29 cellular contexts compared by ENCODE assay signal in the genomic region with DNA sequence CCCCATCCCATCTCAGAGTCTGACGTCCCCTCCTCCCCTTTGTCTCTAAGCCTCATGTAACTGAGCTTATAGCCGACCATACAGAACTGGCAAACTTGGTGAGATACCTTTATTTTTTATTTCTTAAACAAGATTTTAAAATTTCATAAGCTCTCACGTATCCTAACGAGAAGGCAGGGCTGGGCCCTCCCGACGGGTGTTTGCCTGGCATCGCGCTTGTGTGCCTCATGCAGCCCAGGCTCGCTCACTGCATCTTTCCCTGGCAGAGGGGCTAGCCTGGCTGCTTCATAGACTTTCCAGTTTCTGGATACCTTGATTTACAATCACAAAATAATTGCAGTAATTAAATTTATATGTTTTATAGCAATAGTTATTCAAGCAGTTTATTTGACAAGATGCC.
"Had no signal": no experiment of that assay in that cellular context is flagged by ENCODE, and none has a peak within 500 bp of the region (broad histone marks: within the 10 kb centered on the region; RNA-seq: fewer than 3 reads in every experiment).

No MANE protein-coding gene starts in this region.

- H3K27ac ChIP-seq: brain microvascular endothelial cell, coronary artery, WERI-Rb-1 had no signal

- H3K27me3 ChIP-seq: brain microvascular endothelial cell, dorsolateral prefrontal cortex had no signal

- H3K4me3 ChIP-seq: coronary artery, dorsolateral prefrontal cortex had no signal

- H3K27me3 Mint-ChIP-seq: activated CD8-positive, alpha-beta T cell treated with anti-CD3 and anti-CD28 coated beads for 36 hours; activated naive CD8-positive, alpha-beta T cell; central memory CD8-positive, alpha-beta T cell; T-helper 17 cell had no signal

- H3K4me3 Mint-ChIP-seq: activated B cell treated with CpG ODN at 0.5 μM for 24 hours; activated CD8-positive, alpha-beta T cell treated with anti-CD3 and anti-CD28 coated beads for 36 hours; activated naive CD8-positive, alpha-beta T cell; activated T-cell treated with anti-CD3 and anti-CD28 coated beads, Interleukin-2, amount 50 U/mL, for 4 hours; activated T-helper 17 cell treated with anti-CD3 and anti-CD28 coated beads, Interleukin-2, amount 50 U/mL, for 72 hours; central memory CD8-positive, alpha-beta T cell; dendritic cell treated with granulocyte-macrophage colony-stimulating factor and Interleukin-4, amounts not matched to agents 40 ng/mL and 50 ng/mL, for 4 days; endodermal cell; T-helper 17 cell; T-helper 2 cell treated with Interferon-gamma antibody and Interleukin-4, amounts not matched to agents 5 μg/mL and 100 μg/mL, for 36 hours had no signal

- H3K9me3 Mint-ChIP-seq: activated B cell treated with CpG ODN at 0.5 μM for 24 hours; activated CD8-positive, alpha-beta T cell treated with anti-CD3 and anti-CD28 coated beads for 36 hours; activated T-cell treated with anti-CD3 and anti-CD28 coated beads, Interleukin-2, amount 50 U/mL, for 4 hours; activated T-helper 17 cell treated with anti-CD3 and anti-CD28 coated beads, Interleukin-2, amount 50 U/mL, for 72 hours; central memory CD8-positive, alpha-beta T cell; dendritic cell treated with granulocyte-macrophage colony-stimulating factor and Interleukin-4, amounts not matched to agents 40 ng/mL and 50 ng/mL, for 4 days; endodermal cell; T-helper 2 cell treated with Interferon-gamma antibody and Interleukin-4, amounts not matched to agents 5 μg/mL and 100 μg/mL, for 36 hours had no signal

- DNase-seq: activated B cell treated with CpG ODN at 0.5 μM for 24 hours; activated CD4-positive, alpha-beta T cell treated with anti-CD3 and anti-CD28 coated beads for 48 hours; activated CD4-positive, alpha-beta T cell treated with anti-CD3 and anti-CD28 coated beads, Interleukin-2, amount 50 U/mL, for 1 hour; activated CD4-positive, alpha-beta T cell treated with anti-CD3 and anti-CD28 coated beads, Interleukin-2, amount 50 U/mL, for 48 hours; activated CD8-positive, alpha-beta T cell treated with anti-CD3 and anti-CD28 coated beads for 36 hours; activated effector memory CD4-positive, alpha-beta T cell treated with Interleukin-2 at 50 U/mL for 16 hours; activated gamma-delta T cell treated with Interleukin-2 at 50 U/mL for 16 hours; activated naive CD4-positive, alpha-beta T cell treated with anti-CD3 and anti-CD28 coated beads, Interleukin-2, amount 50 U/mL, for 16 hours; activated naive CD4-positive, alpha-beta T cell treated with Interleukin-2 at 50 U/mL for 16 hours; activated T-cell treated with anti-CD3 and anti-CD28 coated beads, Interleukin-2, amount 50 U/mL, for 4 hours; amniotic stem cell; anterior cingulate cortex; brain microvascular endothelial cell; dorsolateral prefrontal cortex; effector memory CD4-positive, alpha-beta T cell; foreskin fibroblast; T-helper 1 cell; T-helper 17 cell; T1000; WERI-Rb-1 had no signal

- ATAC-seq: activated CD4-positive, CD25-positive, alpha-beta regulatory T cell treated with anti-CD3 and anti-CD28 coated beads, Interleukin-2, amount 50 U/mL, for 24 hours; activated CD8-positive, alpha-beta T cell treated with anti-CD3 and anti-CD28 coated beads for 36 hours; activated T-cell treated with anti-CD3 and anti-CD28 coated beads, Interleukin-2, amount 50 U/mL, for 4 hours; activated T-helper 17 cell treated with anti-CD3 and anti-CD28 coated beads, Interleukin-2, amount 50 U/mL, for 72 hours; esophagus mucosa; T-helper 17 cell had no signal

- H3K27ac Mint-ChIP-seq: activated B cell treated with CpG ODN at 0.5 μM for 24 hours; activated CD8-positive, alpha-beta T cell treated with anti-CD3 and anti-CD28 coated beads for 36 hours; activated naive CD8-positive, alpha-beta T cell; activated T-helper 17 cell treated with anti-CD3 and anti-CD28 coated beads, Interleukin-2, amount 50 U/mL, for 72 hours; dendritic cell treated with granulocyte-macrophage colony-stimulating factor and Interleukin-4, amounts not matched to agents 40 ng/mL and 50 ng/mL, for 4 days; endodermal cell; T-helper 17 cell; T-helper 2 cell treated with Interferon-gamma antibody and Interleukin-4, amounts not matched to agents 5 μg/mL and 100 μg/mL, for 36 hours had no signal

- H3K36me3 ChIP-seq: brain microvascular endothelial cell had no signal
